1 cellular context compared by ENCODE assay signal in the genomic region with DNA sequence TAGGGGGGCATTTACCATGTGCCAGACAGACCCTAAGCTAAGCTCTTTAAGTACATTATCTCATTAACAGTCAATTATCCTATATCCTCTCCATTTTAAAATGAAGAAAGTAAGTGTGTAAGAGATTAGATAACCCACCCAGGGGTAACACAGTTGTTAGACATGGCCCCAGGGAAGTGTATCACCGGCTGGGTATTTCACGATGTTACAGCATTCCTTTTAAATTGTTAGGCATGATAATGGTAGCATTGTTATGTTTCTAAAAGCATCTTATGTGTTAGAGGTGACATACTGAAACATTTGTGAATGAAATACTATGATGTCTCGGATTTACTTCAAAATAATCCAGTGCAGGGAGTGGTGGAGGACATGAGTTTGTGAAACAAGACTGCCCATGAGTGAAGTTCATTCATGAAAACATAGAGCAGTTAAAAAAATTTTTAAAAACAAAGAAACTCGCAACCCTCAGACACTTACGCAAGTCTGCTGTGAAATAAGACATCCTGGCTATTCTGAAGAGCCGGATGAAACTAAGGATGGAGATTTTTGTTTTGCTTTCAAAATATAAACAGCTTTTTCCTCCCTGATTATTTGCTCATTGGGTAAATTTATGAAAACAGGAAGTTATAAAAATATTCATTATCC.
TF ChIP-seq lines count a peak whose summit lies in the region.

No MANE protein-coding gene starts in this region.

TF ChIP-seq in GM23338, 12 proteins besides CTCF, POLR2A, EP300 and RAD21:
- no peak for TF ChIP-seq EZH2phosphoT487 (IDR thresholded peaks at IDR 0.05; ENCODE audit: unreplicated experiment)
- no peak for TF ChIP-seq ZNF331 (CRISPR knock-in tag; IDR thresholded peaks at IDR 0.05; ENCODE audit: low read depth)
- TF ChIP-seq CREB1 (CRISPR knock-in tag; IDR thresholded peaks at IDR 0.05; ENCODE audit: low read depth) = no peak
